In genomic region chr5:159814222-159814621, GRCh38 we compare ENCODE assay signal across 2 cellular contexts.
TF ChIP-seq lines count a peak whose summit lies in the region.

No MANE protein-coding gene starts in this region.

TF ChIP-seq in IMR-90, 13 proteins besides CTCF, POLR2A, EP300 and RAD21:
- no peak for TF ChIP-seq NFE2L2 (IDR thresholded peaks at IDR 0.05; ENCODE audit: low read depth, low read length)
- TF ChIP-seq ELK1 (IDR thresholded peaks at IDR 0.05; ENCODE audit: borderline replicate concordance, low read depth, low read length): no peak
- TF ChIP-seq RFX5 (IDR thresholded peaks at IDR 0.05; ENCODE audit: low read depth, low read length): no peak
- no peak for TF ChIP-seq RCOR1 (IDR thresholded peaks at IDR 0.05; ENCODE audit: insufficient replicate concordance, low read length)
- peak; percentile 83 for TF ChIP-seq MAFK (IDR thresholded peaks at IDR 0.05; ENCODE audit: low read depth, low read length)
- TF ChIP-seq, protein P1, sequence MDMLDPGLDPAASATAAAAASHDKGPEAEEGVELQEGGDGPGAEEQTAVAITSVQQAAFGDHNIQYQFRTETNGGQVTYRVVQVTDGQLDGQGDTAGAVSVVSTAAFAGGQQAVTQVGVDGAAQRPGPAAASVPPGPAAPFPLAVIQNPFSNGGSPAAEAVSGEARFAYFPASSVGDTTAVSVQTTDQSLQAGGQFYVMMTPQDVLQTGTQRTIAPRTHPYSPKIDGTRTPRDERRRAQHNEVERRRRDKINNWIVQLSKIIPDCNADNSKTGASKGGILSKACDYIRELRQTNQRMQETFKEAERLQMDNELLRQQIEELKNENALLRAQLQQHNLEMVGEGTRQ (IDR thresholded peaks at IDR 0.05; ENCODE audit: low read depth, low read length): no peak

TF ChIP-seq in H1, 55 proteins besides CTCF, POLR2A, EP300 and RAD21:
- TF ChIP-seq POLR2AphosphoS5 (IDR thresholded peaks at IDR 0.05; ENCODE audit: low read depth, low read length) (no peak), FOSL1 (IDR thresholded peaks at IDR 0.05; ENCODE audit: insufficient read depth, low read depth, low read length) (no peak), MAFK (IDR thresholded peaks at IDR 0.05; ENCODE audit: low read depth, low read length) (peak; percentile 39; the same call in 1 of the 2 replicates)
